12 cellular contexts compared by ENCODE assay signal in the genomic region with DNA sequence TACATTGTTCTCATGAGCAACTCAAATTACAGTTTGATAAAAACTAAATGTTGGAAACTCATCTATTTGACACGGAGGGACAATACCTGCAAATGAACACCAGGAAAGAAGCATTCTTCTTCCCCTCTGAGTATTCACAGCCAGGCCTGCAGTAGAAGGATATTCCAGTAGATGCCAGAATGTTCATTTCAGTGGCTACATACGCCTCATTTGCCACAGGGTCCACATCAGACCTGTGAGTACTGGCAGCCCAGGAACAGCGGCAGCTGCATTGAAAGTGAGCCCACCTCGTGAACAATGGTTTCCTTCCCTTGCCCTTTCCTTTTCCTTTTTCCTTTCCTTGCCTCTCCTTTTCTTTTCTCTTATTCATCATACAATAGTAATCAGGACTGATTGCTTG.
A peak's percentile ranks its signal among the peaks of the same experiment; 100 is the strongest.
DNase-seq lines count a peak whose midpoint lies in the region; ATAC-seq and TF ChIP-seq lines count a peak whose summit lies in the region.
"Had no signal": no experiment of that assay in that cellular context is flagged by ENCODE, and none has a peak within 500 bp of the region (broad histone marks: within the 10 kb centered on the region; RNA-seq: fewer than 3 reads in every experiment).

No MANE protein-coding gene starts in this region.

- H4K20me1 ChIP-seq in GM23248 (ENCODE audit: insufficient read depth): no peaks in the 10 kb centered on the region

- no peak overlapping the region for H4K8ac ChIP-seq in mesenchymal stem cell (ENCODE audit: low read length)

- no peaks in the 10 kb centered on the region for H3K36me3 Mint-ChIP-seq in activated CD8-positive, alpha-beta T cell treated with anti-CD3 and anti-CD28 coated beads, Interleukin-2, amount 10 ng/mL, durations not matched to agents 7 days and 5 days (ENCODE audit: low read depth)
- no peaks in the 10 kb centered on the region for H3K36me3 Mint-ChIP-seq in osteocyte (ENCODE audit: unreplicated experiment)
- H3K36me3 Mint-ChIP-seq: brain had no signal

- in situ Hi-C loops in GM23248 (cut with MboI): loop anchor here (25.0 kb wide), 1 partner anchor 841 kb away; no protein-coding TSS in a partner anchor

- peak overlapping the region in 1 of 2 experiments; percentile 71 for H3K14ac ChIP-seq in mesenchymal stem cell (ENCODE audit: low read length in 2 of 2)

- TF ChIP-seq CTCF in osteocyte (IDR thresholded peaks at IDR 0.05): no peak

- H3K4ac ChIP-seq in mesenchymal stem cell (ENCODE audit: low read depth in 1 of 2, low read length in 2 of 2): no peak overlapping the region

- no peak overlapping the region for H3K27ac ChIP-seq in ACC112 (ENCODE audit: low read depth, low read length)
- no peak overlapping the region for H3K27ac ChIP-seq in GM23248
- no peak overlapping the region for H3K27ac ChIP-seq in mesenchymal stem cell (ENCODE audit: low read length, poor library complexity, severe bottlenecking)

- H3K79me1 ChIP-seq in mesenchymal stem cell (replicated peaks; ENCODE audit: low read length, poor library complexity, severe bottlenecking): no peaks in the 10 kb centered on the region

- ATAC-seq in activated CD8-positive, alpha-beta T cell treated with anti-CD3 and anti-CD28 coated beads, Interleukin-2, amount 10 ng/mL, durations not matched to agents 7 days and 5 days: no peak
- no peak for ATAC-seq in GM18861 (IDR thresholded peaks at IDR 0.05; ENCODE audit: unreplicated experiment)

- H2AK5ac ChIP-seq in mesenchymal stem cell (ENCODE audit: low read length, severe bottlenecking): no peak overlapping the region

- DNase-seq in GM23248 (no peak), mesenchymal stem cell (no peak), erythroblast (lab: John Stamatoyannopoulos, UW) (no peak), SK-N-DZ (ENCODE audit: low spot score) (no peak), osteocyte (ENCODE audit: extremely low spot score, unreplicated experiment) (no peak)
- no peak for DNase-seq in activated CD8-positive, alpha-beta T cell treated with anti-CD3 and anti-CD28 coated beads, Interleukin-2, amount 10 ng/mL, durations not matched to agents 7 days and 5 days
- DNase-seq: effector CD4-positive, alpha-beta T cell; NCI-H1417 treated with DMSO at 0.1 percent for 48 hours; stimulated activated CD4-positive, alpha-beta T cell treated with anti-CD3 and anti-CD28 coated beads, Interleukin-1b, Interleukin-23, amount 100 ng/mL, for 48 hours had no signal

- H3K27ac Mint-ChIP-seq in activated CD8-positive, alpha-beta T cell treated with anti-CD3 and anti-CD28 coated beads, Interleukin-2, amount 10 ng/mL, durations not matched to agents 7 days and 5 days: peak overlapping the region; percentile 55
- no peak overlapping the region for H3K27ac Mint-ChIP-seq in osteocyte (ENCODE audit: unreplicated experiment)
- H3K27ac Mint-ChIP-seq: brain had no signal

- H3K4me3 ChIP-seq in ACC112 (ENCODE audit: low read depth, low read length): peak overlapping the region; percentile 74
- H3K4me3 ChIP-seq in GM23248: peak overlapping the region; percentile 69; the same call in 1 of the 2 replicates
- no peak overlapping the region for H3K4me3 ChIP-seq in mesenchymal stem cell (ENCODE audit: insufficient read depth in 1 of 2, low read depth in 1 of 2, low read length in 2 of 2)

- no peak overlapping the region for H2BK120ac ChIP-seq in mesenchymal stem cell (ENCODE audit: low read depth, low read length)

- no peaks in the 10 kb centered on the region for H3K36me3 ChIP-seq in ACC112 (ENCODE audit: insufficient read depth, low read length)
- no peaks in the 10 kb centered on the region for H3K36me3 ChIP-seq in GM23248 (ENCODE audit: low read depth)
- no peaks in the 10 kb centered on the region for H3K36me3 ChIP-seq in mesenchymal stem cell (ENCODE audit: control insufficient read depth in 1 of 2, insufficient read depth in 2 of 2, low read depth in 1 of 2, low read length in 2 of 2)

- no peaks in the 10 kb centered on the region for H3K79me2 ChIP-seq in ACC112 (ENCODE audit: control insufficient read depth, insufficient read depth, low read length, unreplicated experiment)
- no peaks in the 10 kb centered on the region for H3K79me2 ChIP-seq in GM23248 (ENCODE audit: insufficient read depth)

- no peaks in the 10 kb centered on the region for H3K9me2 ChIP-seq in GM23248 (ENCODE audit: insufficient read depth)

- no peaks in the 10 kb centered on the region for H3K27me3 Mint-ChIP-seq in activated CD8-positive, alpha-beta T cell treated with anti-CD3 and anti-CD28 coated beads, Interleukin-2, amount 10 ng/mL, durations not matched to agents 7 days and 5 days (ENCODE audit: low read depth)
- no peaks in the 10 kb centered on the region for H3K27me3 Mint-ChIP-seq in osteocyte (ENCODE audit: unreplicated experiment)
- H3K27me3 Mint-ChIP-seq: brain had no signal

- H3K9me3 ChIP-seq in GM23248 (ENCODE audit: low read depth) (no peaks in the 10 kb centered on the region), mesenchymal stem cell (ENCODE audit: control insufficient read depth, low read length) (no peaks in the 10 kb centered on the region)

- no peak for TF ChIP-seq POLR2A in erythroblast (IDR thresholded peaks at IDR 0.05; ENCODE audit: low read length)

- H3K27me3 ChIP-seq in ACC112 (ENCODE audit: insufficient read depth, low read length): no peaks in the 10 kb centered on the region
- no peaks in the 10 kb centered on the region for H3K27me3 ChIP-seq in GM23248 (replicated peaks; ENCODE audit: insufficient read depth)
- no peaks in the 10 kb centered on the region for H3K27me3 ChIP-seq in mesenchymal stem cell (ENCODE audit: control insufficient read depth in 1 of 2, insufficient read depth in 1 of 2, low read length in 2 of 2)

- peaks cover 14% of the 10 kb centered on the region for H3K4me1 Mint-ChIP-seq in activated CD8-positive, alpha-beta T cell treated with anti-CD3 and anti-CD28 coated beads, Interleukin-2, amount 10 ng/mL, durations not matched to agents 7 days and 5 days (ENCODE audit: low read depth)
- H3K4me1 Mint-ChIP-seq in osteocyte (ENCODE audit: unreplicated experiment): peaks cover 10% of the 10 kb centered on the region

- H2BK12ac ChIP-seq in mesenchymal stem cell (ENCODE audit: low read length in 2 of 2): peak overlapping the region in 1 of 2 experiments; percentile 25

- no peak overlapping the region for H2BK5ac ChIP-seq in mesenchymal stem cell (ENCODE audit: low read depth, low read length, poor library complexity, severe bottlenecking)

- no peaks in the 10 kb centered on the region for H3F3A ChIP-seq in GM23248 (ENCODE audit: insufficient read depth)

- POLR2A ChIA-PET in activated CD8-positive, alpha-beta T cell treated with anti-CD3 and anti-CD28 coated beads, Interleukin-2, amount 10 ng/mL, durations not matched to agents 7 days and 5 days (lab: Charles Lee): no interaction called here

- H2AFZ ChIP-seq in ACC112 (ENCODE audit: low read length, unreplicated experiment) (peak overlapping the region; percentile 92), GM23248 (peak overlapping the region; percentile 94), mesenchymal stem cell (ENCODE audit: low read depth, low read length) (peak overlapping the region; percentile 61)

- H4K91ac ChIP-seq in mesenchymal stem cell (ENCODE audit: low read length): no peak overlapping the region

- H3K9me3 Mint-ChIP-seq in activated CD8-positive, alpha-beta T cell treated with anti-CD3 and anti-CD28 coated beads, Interleukin-2, amount 10 ng/mL, durations not matched to agents 7 days and 5 days (ENCODE audit: insufficient read depth): no peaks in the 10 kb centered on the region
- H3K9me3 Mint-ChIP-seq in osteocyte (ENCODE audit: unreplicated experiment): no peaks in the 10 kb centered on the region

- 91% methylated on average over 4 of the region's 4 CpGs for WGBS in GM23248 (ENCODE audit: low coverage in 1 of 2, low lambda C conversion rate in 2 of 2, missing lambda C conversion rate in 2 of 2), 2 experiments
- WGBS in mesenchymal stem cell: 98% methylated on average over 4 of the region's 4 CpGs

- H3K4me1 ChIP-seq in ACC112 (ENCODE audit: control insufficient read depth, insufficient read depth, low read length, unreplicated experiment) (peaks cover 8% of the 10 kb centered on the region), GM23248 (ENCODE audit: insufficient read depth) (peaks cover 6% of the 10 kb centered on the region; the same call in 1 of the 2 replicates), mesenchymal stem cell (ENCODE audit: control insufficient read depth, insufficient read depth, low read depth, low read length) (no peaks in the 10 kb centered on the region)

- H3K4me2 ChIP-seq in GM23248 (ENCODE audit: unreplicated experiment) (peak overlapping the region; percentile 81), mesenchymal stem cell (ENCODE audit: low read length, poor library complexity, severe bottlenecking) (no peak overlapping the region)

- no peak overlapping the region for H3K18ac ChIP-seq in mesenchymal stem cell (ENCODE audit: low read depth in 1 of 2, low read length in 2 of 2)

- CTCF ChIA-PET in activated CD8-positive, alpha-beta T cell treated with anti-CD3 and anti-CD28 coated beads, Interleukin-2, amount 10 ng/mL, durations not matched to agents 7 days and 5 days (lab: Charles Lee): no interaction called here

- H2BK15ac ChIP-seq in mesenchymal stem cell (ENCODE audit: low read depth, poor library complexity, severe bottlenecking): no peak overlapping the region

- no peak overlapping the region for H3K23ac ChIP-seq in mesenchymal stem cell (ENCODE audit: low read length in 2 of 2)

- H3K4me3 Mint-ChIP-seq in activated CD8-positive, alpha-beta T cell treated with anti-CD3 and anti-CD28 coated beads, Interleukin-2, amount 10 ng/mL, durations not matched to agents 7 days and 5 days: peak overlapping the region; percentile 49
- no peak overlapping the region for H3K4me3 Mint-ChIP-seq in osteocyte (ENCODE audit: unreplicated experiment)

- H3K9ac ChIP-seq in GM23248 (no peak overlapping the region), mesenchymal stem cell (ENCODE audit: low read length) (peak overlapping the region; percentile 84)

Comparison
In these comparisons a context has a peak if more than half of its experiments do, and no peak if none do; other contexts are left out.
1. H3K4me3 ChIP-seq: peak in ACC112 (single experiment) and GM23248 (single experiment); none in mesenchymal stem cell (0 of 2).
2. Peak in every context shown above with its lines, with median percentiles within 50 percentile points of each other: H2AFZ ChIP-seq.